In the genomic region with DNA sequence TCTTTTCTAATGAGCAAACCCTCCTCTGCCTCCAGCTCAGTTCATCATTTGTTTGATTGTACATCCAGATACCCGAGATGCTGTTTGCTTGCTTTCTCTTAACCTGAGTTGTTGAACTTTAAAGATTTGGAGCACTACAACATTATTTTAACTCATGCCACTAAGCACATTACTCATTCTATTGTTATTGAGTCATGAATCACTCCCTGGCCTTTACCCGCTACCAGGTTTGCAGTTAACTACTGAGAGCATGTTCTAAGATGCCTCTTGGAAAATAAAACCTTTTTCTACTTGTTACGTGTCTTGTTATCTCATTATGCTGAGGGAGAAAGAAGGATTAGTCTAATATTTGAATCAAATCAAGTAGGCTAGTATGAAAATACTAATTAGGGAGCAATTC, we compare ENCODE assay signal across 13 cellular contexts.
"Had no signal": no experiment of that assay in that cellular context is flagged by ENCODE, and none has a peak within 500 bp of the region (broad histone marks: within the 10 kb centered on the region; RNA-seq: fewer than 3 reads in every experiment).

No MANE protein-coding gene starts in this region.

- H3K4me3 ChIP-seq: gastrocnemius medialis, heart right ventricle, left lung, pancreas had no signal

- H3K27me3 Mint-ChIP-seq: activated CD4-positive, alpha-beta memory T cell treated with anti-CD3 and anti-CD28 coated beads for 36 hours; activated CD4-positive, alpha-beta T cell treated with anti-CD3 and anti-CD28 coated beads for 36 hours; activated CD8-positive, alpha-beta memory T cell treated with anti-CD3 and anti-CD28 coated beads, Interleukin-2, amount 10 ng/mL, durations not matched to agents 7 days and 5 days; activated naive CD4-positive, alpha-beta T cell treated with anti-CD3 and anti-CD28 coated beads, Interleukin-2, amount 10 ng/mL, durations not matched to agents 7 days and 5 days; naive B cell; stimulated activated memory B cell treated with anti-CD40 and anti-IgM and Interleukin-4, amounts not matched to agents 10 μg/mL and 1 μg/mL and 100 μg/mL, for 72 hours; T-helper 17 cell had no signal

- ATAC-seq: activated CD4-positive, alpha-beta T cell treated with anti-CD3 and anti-CD28 coated beads for 36 hours; activated CD8-positive, alpha-beta memory T cell treated with anti-CD3 and anti-CD28 coated beads, Interleukin-2, amount 10 ng/mL, durations not matched to agents 7 days and 5 days; gastrocnemius medialis; heart right ventricle; left lung; pancreas; stimulated activated memory B cell treated with anti-CD40 and anti-IgM and Interleukin-4, amounts not matched to agents 10 μg/mL and 1 μg/mL and 100 μg/mL, for 72 hours; T-helper 17 cell had no signal

- H3K27ac ChIP-seq: gastrocnemius medialis, heart right ventricle, left lung, pancreas had no signal

- H3K4me3 Mint-ChIP-seq: activated CD4-positive, alpha-beta memory T cell treated with anti-CD3 and anti-CD28 coated beads for 36 hours; activated CD4-positive, alpha-beta T cell treated with anti-CD3 and anti-CD28 coated beads for 36 hours; activated CD8-positive, alpha-beta memory T cell treated with anti-CD3 and anti-CD28 coated beads, Interleukin-2, amount 10 ng/mL, durations not matched to agents 7 days and 5 days; activated naive CD4-positive, alpha-beta T cell treated with anti-CD3 and anti-CD28 coated beads, Interleukin-2, amount 10 ng/mL, durations not matched to agents 7 days and 5 days; naive B cell; stimulated activated memory B cell treated with anti-CD40 and anti-IgM and Interleukin-4, amounts not matched to agents 10 μg/mL and 1 μg/mL and 100 μg/mL, for 72 hours; T-helper 17 cell had no signal

- H3K4me1 ChIP-seq: gastrocnemius medialis, heart right ventricle, left lung had no signal

- H3K9me3 Mint-ChIP-seq: stimulated activated memory B cell treated with anti-CD40 and anti-IgM and Interleukin-4, amounts not matched to agents 10 μg/mL and 1 μg/mL and 100 μg/mL, for 72 hours had no signal

- H3K9me3 ChIP-seq: gastrocnemius medialis, heart right ventricle, left lung, pancreas had no signal

- H3K36me3 Mint-ChIP-seq: activated CD4-positive, alpha-beta memory T cell treated with anti-CD3 and anti-CD28 coated beads for 36 hours; activated CD8-positive, alpha-beta memory T cell treated with anti-CD3 and anti-CD28 coated beads, Interleukin-2, amount 10 ng/mL, durations not matched to agents 7 days and 5 days; activated naive CD4-positive, alpha-beta T cell treated with anti-CD3 and anti-CD28 coated beads, Interleukin-2, amount 10 ng/mL, durations not matched to agents 7 days and 5 days; naive B cell; stimulated activated memory B cell treated with anti-CD40 and anti-IgM and Interleukin-4, amounts not matched to agents 10 μg/mL and 1 μg/mL and 100 μg/mL, for 72 hours had no signal

- H3K4me1 Mint-ChIP-seq: activated CD4-positive, alpha-beta T cell treated with anti-CD3 and anti-CD28 coated beads for 36 hours; activated CD8-positive, alpha-beta memory T cell treated with anti-CD3 and anti-CD28 coated beads, Interleukin-2, amount 10 ng/mL, durations not matched to agents 7 days and 5 days; activated naive CD4-positive, alpha-beta T cell treated with anti-CD3 and anti-CD28 coated beads, Interleukin-2, amount 10 ng/mL, durations not matched to agents 7 days and 5 days; naive B cell; stimulated activated memory B cell treated with anti-CD40 and anti-IgM and Interleukin-4, amounts not matched to agents 10 μg/mL and 1 μg/mL and 100 μg/mL, for 72 hours; T-helper 17 cell had no signal

- H3K27ac Mint-ChIP-seq: activated CD4-positive, alpha-beta memory T cell treated with anti-CD3 and anti-CD28 coated beads for 36 hours; activated CD4-positive, alpha-beta T cell treated with anti-CD3 and anti-CD28 coated beads for 36 hours; activated CD8-positive, alpha-beta memory T cell treated with anti-CD3 and anti-CD28 coated beads, Interleukin-2, amount 10 ng/mL, durations not matched to agents 7 days and 5 days; activated naive CD4-positive, alpha-beta T cell treated with anti-CD3 and anti-CD28 coated beads, Interleukin-2, amount 10 ng/mL, durations not matched to agents 7 days and 5 days; activated T-helper 2 cell treated with anti-CD3 and anti-CD28 coated beads, Interferon-gamma antibody, Interleukin-2, Interleukin-4, amounts not matched to agents 10 μg/mL and 5 μg/mL and 100 μg/mL, durations not matched to agents 14 hours and 24 hours and 36 hours; naive B cell; stimulated activated memory B cell treated with anti-CD40 and anti-IgM and Interleukin-4, amounts not matched to agents 10 μg/mL and 1 μg/mL and 100 μg/mL, for 72 hours; T-helper 17 cell had no signal

- H3K27me3 ChIP-seq: gastrocnemius medialis, heart right ventricle, left lung, pancreas had no signal

- DNase-seq: activated CD4-positive, alpha-beta memory T cell treated with anti-CD3 and anti-CD28 coated beads for 36 hours; activated CD4-positive, alpha-beta T cell treated with anti-CD3 and anti-CD28 coated beads for 36 hours; activated CD8-positive, alpha-beta memory T cell treated with anti-CD3 and anti-CD28 coated beads, Interleukin-2, amount 10 ng/mL, durations not matched to agents 7 days and 5 days; activated naive CD4-positive, alpha-beta T cell treated with anti-CD3 and anti-CD28 coated beads, Interleukin-2, amount 10 ng/mL, durations not matched to agents 7 days and 5 days; activated T-cell treated with anti-CD3 and anti-CD28 coated beads, Interleukin-2, amount 50 U/mL, for 1 hour; gastrocnemius medialis; heart right ventricle; left lung; naive B cell; pancreas; T-helper 17 cell had no signal

- H3K36me3 ChIP-seq: gastrocnemius medialis, heart right ventricle, left lung, pancreas had no signal
